Comparison of ENCODE assay signal across 10 cellular contexts in the genomic region with DNA sequence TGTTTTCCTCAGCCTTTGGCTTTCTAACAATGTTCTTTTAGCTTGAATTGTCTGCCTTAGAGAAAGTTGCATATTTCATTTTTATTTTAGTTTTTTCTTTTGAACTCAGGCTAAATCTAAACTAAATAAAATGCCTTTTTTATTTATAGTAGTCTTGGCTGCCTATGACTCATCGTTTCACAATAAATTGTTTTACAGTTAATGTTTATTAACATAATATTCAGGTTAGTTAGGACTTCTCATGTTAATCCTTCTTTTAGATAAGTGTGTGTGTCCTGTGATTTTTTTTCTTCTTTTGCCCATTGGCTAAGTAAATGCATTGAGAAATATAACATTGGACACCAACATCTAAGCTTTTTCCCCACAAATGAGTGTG. TPM values are rescaled to one million over a fixed set of nuclear protein-coding genes. Genes with fewer than 3 reads are reported as not detected.
A peak's percentile ranks its signal among the peaks of the same experiment; 100 is the strongest.
DNase-seq lines count a peak whose midpoint lies in the region; ATAC-seq, FAIRE-seq and TF ChIP-seq lines count a peak whose summit lies in the region.
"Had no signal": no experiment of that assay in that cellular context is flagged by ENCODE, and none has a peak within 500 bp of the region (broad histone marks: within the 10 kb centered on the region; RNA-seq: fewer than 3 reads in every experiment).

No MANE protein-coding gene starts in this region.

- ATAC-seq in activated CD4-positive, alpha-beta T cell treated with anti-CD3 and anti-CD28 coated beads for 36 hours = no peak
- ATAC-seq in stimulated activated effector memory CD8-positive, alpha-beta T cell treated with anti-CD3 and anti-CD28 coated beads, Interleukin-12 subunit alpha, Interleukin-12 subunit beta, amount 100 ng/mL, for 72 hours = no peak
- no peak for ATAC-seq in GM21825 (IDR thresholded peaks at IDR 0.05; ENCODE audit: unreplicated experiment)

- POLR2A ChIA-PET in activated CD4-positive, alpha-beta T cell treated with anti-CD3 and anti-CD28 coated beads for 36 hours (lab: Charles Lee) = interaction anchor here (0.6 kb wide), 1 partner anchor 291 kb away, joined by 3 read pairs; no protein-coding TSS in a partner anchor

- no peaks in the 10 kb centered on the region for H3K36me3 ChIP-seq in WERI-Rb-1

- CTCF ChIA-PET in activated CD4-positive, alpha-beta T cell treated with anti-CD3 and anti-CD28 coated beads for 36 hours (lab: Charles Lee) = interaction anchor here (0.9 to 1.5 kb wide), 3 partner anchors 8 to 645 kb away, joined by 3 read pairs; no protein-coding TSS in a partner anchor

- peak overlapping the region; percentile 95 for H3K4me3 Mint-ChIP-seq in activated CD4-positive, alpha-beta T cell treated with anti-CD3 and anti-CD28 coated beads for 36 hours
- H3K4me3 Mint-ChIP-seq in stimulated activated effector memory CD8-positive, alpha-beta T cell treated with anti-CD3 and anti-CD28 coated beads, Interleukin-12 subunit alpha, Interleukin-12 subunit beta, amount 100 ng/mL, for 72 hours = peak overlapping the region; percentile 96

- H3K27ac Mint-ChIP-seq in activated CD4-positive, alpha-beta T cell treated with anti-CD3 and anti-CD28 coated beads for 36 hours = no peak overlapping the region
- no peak overlapping the region for H3K27ac Mint-ChIP-seq in stimulated activated effector memory CD8-positive, alpha-beta T cell treated with anti-CD3 and anti-CD28 coated beads, Interleukin-12 subunit alpha, Interleukin-12 subunit beta, amount 100 ng/mL, for 72 hours

- TF ChIP-seq CTCF in WERI-Rb-1 (IDR thresholded peaks at IDR 0.05; ENCODE audit: low read depth, low read length) (no peak), fibroblast of villous mesenchyme (IDR thresholded peaks at IDR 0.05; ENCODE audit: insufficient read depth, low read depth, low read length) (no peak)

- no peaks in the 10 kb centered on the region for H3K27me3 Mint-ChIP-seq in activated CD4-positive, alpha-beta T cell treated with anti-CD3 and anti-CD28 coated beads for 36 hours

- no peak for FAIRE-seq in GM19239 (lab: Jason Lieb, UNC)

- H3K4me3 ChIP-seq in WERI-Rb-1 (ENCODE audit: low read depth, low read length) = peak overlapping the region; percentile 88; the same call in 1 of the 2 replicates
- H3K4me3 ChIP-seq in fibroblast of villous mesenchyme (ENCODE audit: low read depth, low read length) = peak overlapping the region; percentile 79

- no peaks in the 10 kb centered on the region for H3K36me3 Mint-ChIP-seq in activated CD4-positive, alpha-beta T cell treated with anti-CD3 and anti-CD28 coated beads for 36 hours (ENCODE audit: low read depth)
- H3K36me3 Mint-ChIP-seq in stimulated activated effector memory CD8-positive, alpha-beta T cell treated with anti-CD3 and anti-CD28 coated beads, Interleukin-12 subunit alpha, Interleukin-12 subunit beta, amount 100 ng/mL, for 72 hours = peaks cover 5% of the 10 kb centered on the region

- H3K27ac ChIP-seq in WERI-Rb-1 = no peak overlapping the region
- H3K27ac ChIP-seq: C4-2B had no signal

- H3K4me1 Mint-ChIP-seq in activated CD4-positive, alpha-beta T cell treated with anti-CD3 and anti-CD28 coated beads for 36 hours = peaks cover 5% of the 10 kb centered on the region
- peaks cover 7% of the 10 kb centered on the region for H3K4me1 Mint-ChIP-seq in stimulated activated effector memory CD8-positive, alpha-beta T cell treated with anti-CD3 and anti-CD28 coated beads, Interleukin-12 subunit alpha, Interleukin-12 subunit beta, amount 100 ng/mL, for 72 hours

- no peak for DNase-seq in activated CD4-positive, alpha-beta T cell treated with anti-CD3 and anti-CD28 coated beads for 36 hours
- DNase-seq in activated CD4-positive, alpha-beta T cell treated with anti-CD3 and anti-CD28 coated beads, Interleukin-2, amount 50 U/mL, for 1 hour = no peak
- DNase-seq in WERI-Rb-1 (no peak), fibroblast of villous mesenchyme (ENCODE audit: low read depth) (peak; percentile 40), GM19239 (ENCODE audit: insufficient read length, low spot score) (no peak), NCI-H1436 (lab: John Stamatoyannopoulos, UW) (no peak)
- DNase-seq in stimulated activated effector memory CD8-positive, alpha-beta T cell treated with anti-CD3 and anti-CD28 coated beads, Interleukin-12 subunit alpha, Interleukin-12 subunit beta, amount 100 ng/mL, for 72 hours (ENCODE audit: low spot score in 2 of 2) = no peak
- DNase-seq: stimulated activated CD4-positive, alpha-beta T cell treated with anti-CD3 and anti-CD28 coated beads, Interleukin-2, amount 100 ng/mL, for 24 hours had no signal

- H3K27me3 ChIP-seq in WERI-Rb-1 (ENCODE audit: insufficient read depth, low read depth, severe bottlenecking) = no peaks in the 10 kb centered on the region

- intact Hi-C loops in activated CD4-positive, alpha-beta T cell treated with anti-CD3 and anti-CD28 coated beads for 36 hours (cut with DNase I, micrococcal nuclease) = loop anchor here in 1 of 2 experiments (1.0 to 10.0 kb wide), 5 partner anchors 129 to 816 kb away; partner anchors contain the start of genes CDK16, ELK1 and UXT

- no peaks in the 10 kb centered on the region for H3K9me3 ChIP-seq in WERI-Rb-1 (ENCODE audit: severe bottlenecking)

- H3K9me3 Mint-ChIP-seq in activated CD4-positive, alpha-beta T cell treated with anti-CD3 and anti-CD28 coated beads for 36 hours (ENCODE audit: low read depth) = no peaks in the 10 kb centered on the region
- no peaks in the 10 kb centered on the region for H3K9me3 Mint-ChIP-seq in stimulated activated effector memory CD8-positive, alpha-beta T cell treated with anti-CD3 and anti-CD28 coated beads, Interleukin-12 subunit alpha, Interleukin-12 subunit beta, amount 100 ng/mL, for 72 hours

RNA-seq across cellular contexts. Expression of gene RP2, which starts 1.6 kb away (rescaled TPM):
- 1 to 10 TPM; 3.3 to 5.0 TPM for total RNA-seq in activated CD4-positive, alpha-beta T cell treated with anti-CD3 and anti-CD28 coated beads for 36 hours
- total RNA-seq in fibroblast of villous mesenchyme = 19.0 and 38.4 TPM in 2 replicates
